Comparison of ENCODE assay signal across 20 cellular contexts in genomic region chr6:43719511-43719910, GRCh38. TPM values are rescaled to one million over a fixed set of nuclear protein-coding genes. Genes with fewer than 3 reads are reported as not detected.
A peak's percentile ranks its signal among the peaks of the same experiment; 100 is the strongest.
DNase-seq lines count a peak whose midpoint lies in the region; ATAC-seq, FAIRE-seq and TF ChIP-seq lines count a peak whose summit lies in the region.
"Had no signal": no experiment of that assay in that cellular context is flagged by ENCODE, and none has a peak within 500 bp of the region (broad histone marks: within the 10 kb centered on the region; RNA-seq: fewer than 3 reads in every experiment).

No MANE protein-coding gene starts in this region.

- no peaks in the 10 kb centered on the region for H3K79me1 ChIP-seq in mesendoderm (ENCODE audit: low read length)

- DNase-seq in K562 (ENCODE audit: extremely low read depth in 1 of 4, low spot score in 3 of 4) (no peak), lower lobe of right lung (no peak), NCI-H748 (lab: John Stamatoyannopoulos, UW; ENCODE audit: unreplicated experiment) (no peak), mesendoderm (no peak), urothelium cell line (ENCODE audit: low spot score) (no peak)
- no peak for DNase-seq in stimulated activated effector memory CD8-positive, alpha-beta T cell treated with anti-CD3 and anti-CD28 coated beads, Interleukin-12 subunit alpha, Interleukin-12 subunit beta, amount 100 ng/mL, for 72 hours (ENCODE audit: low spot score in 2 of 2)
- DNase-seq: BE2C, EL, Kasumi-1, NCI-H1048, NCI-H1417 treated with DMSO at 0.1 percent for 48 hours, NCI-H187, NCI-H748 treated with DMSO at 0.1 percent for 48 hours, PC-9, RPMI8226, SIG-M5, SK-N-SH had no signal

- H3K4me3 ChIP-seq in HEK293 (ENCODE audit: low read depth, low read length) (no peak overlapping the region), K562 (no peak overlapping the region), lower lobe of right lung (no peak overlapping the region), mesendoderm (ENCODE audit: low read length) (no peak overlapping the region)
- H3K4me3 ChIP-seq: PC-9 had no signal

- WGBS in K562 (ENCODE audit: insufficient coverage, low coverage, missing lambda C conversion rate): 43% methylated on average over 7 of the region's 7 CpGs
- WGBS in mesendoderm (ENCODE audit: extremely low coverage, insufficient coverage, low lambda C conversion rate): no CpG with 5 or more reads among the region's 7 CpGs

- no peak overlapping the region for H3K23ac ChIP-seq in mesendoderm (ENCODE audit: low read length)

- H3K4me3 Mint-ChIP-seq in stimulated activated effector memory CD8-positive, alpha-beta T cell treated with anti-CD3 and anti-CD28 coated beads, Interleukin-12 subunit alpha, Interleukin-12 subunit beta, amount 100 ng/mL, for 72 hours: no peak overlapping the region

- no peak overlapping the region for H3K4me2 ChIP-seq in K562 (ENCODE audit: insufficient read depth, low read length)
- H3K4me2 ChIP-seq in mesendoderm (ENCODE audit: low read length): no peak overlapping the region
- H3K4me2 ChIP-seq: PC-9, SK-N-SH had no signal

- no peaks in the 10 kb centered on the region for H3K9me3 Mint-ChIP-seq in stimulated activated effector memory CD8-positive, alpha-beta T cell treated with anti-CD3 and anti-CD28 coated beads, Interleukin-12 subunit alpha, Interleukin-12 subunit beta, amount 100 ng/mL, for 72 hours

- H3K27me3 ChIP-seq in K562 (ENCODE audit: control insufficient read depth in 2 of 2, insufficient read depth in 2 of 2, low read length in 2 of 2) (no peaks in the 10 kb centered on the region; a peak in 1 of 5 replicates), lower lobe of right lung (ENCODE audit: low read depth) (no peaks in the 10 kb centered on the region), mesendoderm (ENCODE audit: insufficient read depth, low read length, poor library complexity) (no peaks in the 10 kb centered on the region)
- H3K27me3 ChIP-seq: BE2C had no signal

- no TSS peak for BruUV-seq in K562 (replicated peaks; lab: Mats Ljungman, UMichigan)

- no peaks in the 10 kb centered on the region for H4K20me1 ChIP-seq in K562 (replicated peaks; ENCODE audit: control insufficient read depth, insufficient read depth, low read length)

- H3K18ac ChIP-seq in mesendoderm (ENCODE audit: low read length): no peak overlapping the region

- CTCF ChIA-PET in HEK293 (lab: Yijun Ruan, JAX): interaction anchor here (0.9 to 6.1 kb wide), 4 partner anchors 50 to 355 kb away, joined by 3 to 67 read pairs (median 6); partner anchors contain the start of gene VEGFA
- CTCF ChIA-PET in K562 (lab: Yijun Ruan, JAX; ENCODE audit: low intra/inter-chr PET ratio): no interaction called here

- H4K8ac ChIP-seq in mesendoderm (ENCODE audit: low read depth, low read length): no peak overlapping the region

- no peak overlapping the region for H2BK5ac ChIP-seq in mesendoderm (ENCODE audit: low read length)

- POLR2A ChIA-PET in HEK293 (lab: Yijun Ruan, JAX): no interaction called here
- POLR2A ChIA-PET in K562 (lab: Yijun Ruan, JAX): interaction anchor here (0.6 to 1.5 kb wide), 5 partner anchors 11 to 99 kb away, joined by 3 to 8 read pairs (median 3); no protein-coding TSS in a partner anchor

- no peak overlapping the region for H3K27ac ChIP-seq in HEK293 (ENCODE audit: extremely low read depth, low read depth, low read length)
- no peak overlapping the region for H3K27ac ChIP-seq in K562 (ENCODE audit: extremely low read depth, low read depth, low read length)
- peak overlapping the region; percentile 18 for H3K27ac ChIP-seq in lower lobe of right lung
- no peak overlapping the region for H3K27ac ChIP-seq in mesendoderm (ENCODE audit: low read depth, low read length)
- H3K27ac ChIP-seq: PC-9 had no signal

- no peak overlapping the region for H4K5ac ChIP-seq in mesendoderm (ENCODE audit: low read length)

- no peaks in the 10 kb centered on the region for H3K36me3 ChIP-seq in HEK293 (ENCODE audit: control insufficient read depth in 2 of 2, insufficient read depth in 1 of 2, low read length in 2 of 2)
- H3K36me3 ChIP-seq in K562 (ENCODE audit: control insufficient read depth, insufficient read depth, low read length): no peaks in the 10 kb centered on the region
- no peaks in the 10 kb centered on the region for H3K36me3 ChIP-seq in lower lobe of right lung
- H3K36me3 ChIP-seq in mesendoderm (ENCODE audit: control insufficient read depth, insufficient read depth, low read length): no peaks in the 10 kb centered on the region
- H3K36me3 ChIP-seq: BE2C had no signal

- H3K4ac ChIP-seq in mesendoderm (ENCODE audit: low read depth, low read length): no peak overlapping the region

- no peak for TF ChIP-seq RAD21 in K562 (CRISPR knock-in tag; conservative IDR thresholded peaks at IDR 0.05 in 1 of 2, IDR thresholded peaks at IDR 0.05 in 1 of 2)

- H3K9me3 ChIP-seq in HEK293 (ENCODE audit: control insufficient read depth, insufficient read depth, low read depth, low read length): no peaks in the 10 kb centered on the region
- no peaks in the 10 kb centered on the region for H3K9me3 ChIP-seq in K562 (replicated peaks; ENCODE audit: control insufficient read depth, insufficient read depth, low read depth, low read length)
- no peaks in the 10 kb centered on the region for H3K9me3 ChIP-seq in lower lobe of right lung
- H3K9me3 ChIP-seq: BE2C, SK-N-SH had no signal

- TF ChIP-seq CTCF in HEK293 (tag by site-specific recombination; IDR thresholded peaks at IDR 0.05) (no peak), K562 (IDR thresholded peaks at IDR 0.05 in 2 of 3, conservative IDR thresholded peaks at IDR 0.05 in 1 of 3; ENCODE audit: insufficient read depth in 2 of 3, low read depth in 1 of 3, low read length in 3 of 3) (no peak), lower lobe of right lung (IDR thresholded peaks at IDR 0.05) (no peak)

- H3K36me3 Mint-ChIP-seq in stimulated activated effector memory CD8-positive, alpha-beta T cell treated with anti-CD3 and anti-CD28 coated beads, Interleukin-12 subunit alpha, Interleukin-12 subunit beta, amount 100 ng/mL, for 72 hours: no peaks in the 10 kb centered on the region

- no peak overlapping the region for H2BK15ac ChIP-seq in mesendoderm (replicated peaks; ENCODE audit: low read depth)

- peak overlapping the region in 1 of 2 experiments; percentile 60; a peak in 1 of 4 replicates for H3K9ac ChIP-seq in K562 (ENCODE audit: insufficient read depth in 1 of 2, low read depth in 2 of 2, low read length in 2 of 2)
- no peak overlapping the region for H3K9ac ChIP-seq in mesendoderm (ENCODE audit: low read length)
- H3K9ac ChIP-seq: SK-N-SH had no signal

- H3K56ac ChIP-seq in mesendoderm (ENCODE audit: low read length): no peak overlapping the region

- H3K4me1 ChIP-seq in HEK293 (ENCODE audit: control insufficient read depth, insufficient read depth, low read length): peaks cover under 1% of the 10 kb centered on the region; the same call in 1 of the 2 replicates
- peaks cover 26 to 27% of the 10 kb centered on the region in 2 experiments for H3K4me1 ChIP-seq in K562 (replicated peaks in 1 of 2; ENCODE audit: control insufficient read depth in 2 of 2, insufficient read depth in 2 of 2, low read length in 2 of 2)
- H3K4me1 ChIP-seq in lower lobe of right lung: peaks cover 37% of the 10 kb centered on the region
- no peaks in the 10 kb centered on the region for H3K4me1 ChIP-seq in mesendoderm (ENCODE audit: control insufficient read depth, low read depth, low read length)

- peaks cover 3% of the 10 kb centered on the region for H3K9me1 ChIP-seq in K562 (ENCODE audit: control insufficient read depth, insufficient read depth, low read length)

- no peak for TF ChIP-seq POLR2A in K562 (conservative IDR thresholded peaks at IDR 0.05)

- no peak for TF ChIP-seq EP300 in K562 (IDR thresholded peaks at IDR 0.05; ENCODE audit: low read length)

- H2BK120ac ChIP-seq in mesendoderm (ENCODE audit: low read depth, low read length): no peak overlapping the region

- in situ Hi-C loops in K562 (cut with MboI): no loop called here

- ATAC-seq in K562: no peak
- no peak for ATAC-seq in lower lobe of right lung
- no peak for ATAC-seq in stimulated activated effector memory CD8-positive, alpha-beta T cell treated with anti-CD3 and anti-CD28 coated beads, Interleukin-12 subunit alpha, Interleukin-12 subunit beta, amount 100 ng/mL, for 72 hours

- H2AFZ ChIP-seq in K562 (ENCODE audit: low read depth, low read length): no peak overlapping the region
- H2AFZ ChIP-seq: PC-9 had no signal

- peak overlapping the region; percentile 54 for H3K27ac Mint-ChIP-seq in stimulated activated effector memory CD8-positive, alpha-beta T cell treated with anti-CD3 and anti-CD28 coated beads, Interleukin-12 subunit alpha, Interleukin-12 subunit beta, amount 100 ng/mL, for 72 hours

- H3K4me1 Mint-ChIP-seq in stimulated activated effector memory CD8-positive, alpha-beta T cell treated with anti-CD3 and anti-CD28 coated beads, Interleukin-12 subunit alpha, Interleukin-12 subunit beta, amount 100 ng/mL, for 72 hours: peaks cover 16% of the 10 kb centered on the region

- no peak overlapping the region for H2AK5ac ChIP-seq in mesendoderm (ENCODE audit: low read length)

- no peak for FAIRE-seq in K562 (lab: Jason Lieb, UNC)
- FAIRE-seq in urothelium cell line (lab: Jason Lieb, UNC): no peak
- FAIRE-seq: D721Med, H1 had no signal

- H3K79me2 ChIP-seq in K562 (ENCODE audit: control insufficient read depth, insufficient read depth, low read length) (no peaks in the 10 kb centered on the region), mesendoderm (ENCODE audit: control insufficient read depth, insufficient read depth, low read length) (no peaks in the 10 kb centered on the region)

- intact Hi-C loops in K562 (cut with micrococcal nuclease): no loop called here
- intact Hi-C loops in lower lobe of right lung (cut with DNase I): no loop called here

RNA-seq across cellular contexts. Expression of gene MRPS18A, which starts 31.9 kb away (rescaled TPM):
- total RNA-seq in K562 (2011; cell fraction: chromatin; rRNA removed; ENCODE audit: low replicate concordance): 30.9 and 95.8 TPM in 2 replicates
- total RNA-seq in K562 (2011; cell fraction: nucleolus; rRNA removed): 81.3 and 96.7 TPM in 2 replicates
- total RNA-seq in K562 (2011; cell fraction: nucleoplasm; rRNA removed): 48.8 and 57.7 TPM in 2 replicates
- total RNA-seq in K562 (2014; rRNA removed) (130 and 161 TPM in 2 replicates), K562 (2014; rRNA removed; fragmentation: Illumina TruSeq; extraction: Trizol) (63.9 and 87.5 TPM in 2 replicates), K562 (2015; rRNA removed; fragmentation: Illumina TruSeq; extraction: Trizol) (115 and 119 TPM in 2 replicates), K562 (2021) (102 and 104 TPM in 2 replicates), lower lobe of right lung (30.2 TPM)
- polyA plus RNA-seq in K562 (2011; rRNA removed) (104 and 112 TPM in 2 replicates), K562 (2014; fragmentation: Illumina TruSeq; extraction: Trizol) (159 and 185 TPM in 2 replicates), K562 (2014; fragmentation: Nextera tagmentation; extraction: Ambion mirVana) (100 to 1,000 TPM; 204 to 243 TPM), K562 (2014; rRNA removed) (125 and 133 TPM in 2 replicates)
- 155 and 252 TPM in 2 replicates for polyA plus RNA-seq in K562 (2011; cell fraction: cytosol; rRNA removed)
- 54.3 and 56.2 TPM in 2 replicates for polyA plus RNA-seq in K562 (2011; cell fraction: nucleus; rRNA removed)
- polyA plus RNA-seq in K562 (2012): 113 and 127 TPM in 2 replicates
- 78.1 and 100 TPM in 2 replicates for polyA minus RNA-seq in K562 (2011; rRNA and poly(A)+ RNA removed)
- 41.0 and 52.2 TPM in 2 replicates for polyA minus RNA-seq in K562 (2011; cell fraction: cytosol; rRNA and poly(A)+ RNA removed)
- 41.9 and 47.8 TPM in 2 replicates for polyA minus RNA-seq in K562 (2011; cell fraction: nucleus; rRNA and poly(A)+ RNA removed)
- polyA plus RNA-seq in mesendoderm (2013, experiment 1 of 2): 72.3 TPM
- polyA plus RNA-seq in mesendoderm (2013, experiment 2 of 2): 71.9 TPM

RNA-seq across cellular contexts. Expression of gene VEGFA, which starts 50.5 kb away (rescaled TPM):
- 511 and 945 TPM in 2 replicates for total RNA-seq in K562 (2011; cell fraction: chromatin; rRNA removed; ENCODE audit: low replicate concordance)
- total RNA-seq in K562 (2011; cell fraction: nucleolus; rRNA removed): 536 and 553 TPM in 2 replicates
- 559 and 592 TPM in 2 replicates for total RNA-seq in K562 (2011; cell fraction: nucleoplasm; rRNA removed)
- 124 and 144 TPM in 2 replicates for total RNA-seq in K562 (2014; rRNA removed)
- total RNA-seq in K562 (2014; rRNA removed; fragmentation: Illumina TruSeq; extraction: Trizol): 66.5 and 70.7 TPM in 2 replicates
- total RNA-seq in K562 (2015; rRNA removed; fragmentation: Illumina TruSeq; extraction: Trizol): 25.8 and 27.0 TPM in 2 replicates
- total RNA-seq in K562 (2021): 131 and 159 TPM in 2 replicates
- 271 and 467 TPM in 2 replicates for polyA plus RNA-seq in K562 (2011; rRNA removed)
- 222 and 346 TPM in 2 replicates for polyA plus RNA-seq in K562 (2011; cell fraction: cytosol; rRNA removed)
- polyA plus RNA-seq in K562 (2011; cell fraction: nucleus; rRNA removed): 1,880 and 1,961 TPM in 2 replicates
- polyA plus RNA-seq in K562 (2012): 112 and 555 TPM in 2 replicates
- 134 and 172 TPM in 2 replicates for polyA plus RNA-seq in K562 (2014; fragmentation: Illumina TruSeq; extraction: Trizol)
- 10 to 100 TPM; 14.0 to 16.0 TPM for polyA plus RNA-seq in K562 (2014; fragmentation: Nextera tagmentation; extraction: Ambion mirVana)
- polyA plus RNA-seq in K562 (2014; rRNA removed): 179 and 182 TPM in 2 replicates
- polyA minus RNA-seq in K562 (2011; rRNA and poly(A)+ RNA removed): 359 and 374 TPM in 2 replicates
- 79.8 and 123 TPM in 2 replicates for polyA minus RNA-seq in K562 (2011; cell fraction: cytosol; rRNA and poly(A)+ RNA removed)
- polyA minus RNA-seq in K562 (2011; cell fraction: nucleus; rRNA and poly(A)+ RNA removed): 310 and 397 TPM in 2 replicates
- total RNA-seq in lower lobe of right lung: 196 TPM
- polyA plus RNA-seq in mesendoderm (2013, experiment 1 of 2): 27.0 TPM
- polyA plus RNA-seq in mesendoderm (2013, experiment 2 of 2): 29.4 TPM
